In the genomic region with DNA sequence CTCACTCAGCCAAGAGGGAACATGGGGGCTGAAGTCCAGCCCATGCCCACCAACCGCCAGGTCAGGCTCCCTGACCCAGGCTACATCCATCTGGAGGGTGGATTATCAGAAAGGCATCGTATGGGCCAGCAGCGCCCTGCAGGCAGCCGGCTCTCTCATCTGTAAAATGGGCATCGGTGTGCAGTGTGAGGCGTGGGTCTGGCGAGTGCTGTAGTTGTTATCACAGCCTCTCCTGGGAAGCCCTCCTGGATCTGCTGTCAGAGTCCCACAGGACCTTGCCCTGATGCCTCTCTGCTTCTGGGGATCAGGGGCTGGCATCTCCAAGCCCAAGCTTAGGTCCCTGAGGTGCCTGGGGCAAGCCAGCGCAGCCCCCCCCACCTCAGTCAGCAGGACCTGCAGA, we compare ENCODE assay signal across 1 cellular context.
TF ChIP-seq lines count a peak whose summit lies in the region.

No MANE protein-coding gene starts in this region.

TF ChIP-seq in H1, 55 proteins besides CTCF, POLR2A, EP300 and RAD21 (continued from another document):
- no peak for TF ChIP-seq CEBPB (IDR thresholded peaks at IDR 0.05; ENCODE audit: low read depth, low read length)
- no peak for TF ChIP-seq JUN (IDR thresholded peaks at IDR 0.05; ENCODE audit: low read depth, low read length)
- no peak for TF ChIP-seq KDM4A (IDR thresholded peaks at IDR 0.05; ENCODE audit: low read depth, low read length, severe bottlenecking)
- TF ChIP-seq BRCA1 (IDR thresholded peaks at IDR 0.05; ENCODE audit: low read depth, low read length), result no peak
- TF ChIP-seq SP2 (IDR thresholded peaks at IDR 0.05; ENCODE audit: low read length), result no peak
- no peak for TF ChIP-seq FOSL1 (IDR thresholded peaks at IDR 0.05; ENCODE audit: insufficient read depth, low read depth, low read length)
- TF ChIP-seq TBP (IDR thresholded peaks at IDR 0.05; ENCODE audit: low read depth, low read length), result no peak
- TF ChIP-seq, protein P1, sequence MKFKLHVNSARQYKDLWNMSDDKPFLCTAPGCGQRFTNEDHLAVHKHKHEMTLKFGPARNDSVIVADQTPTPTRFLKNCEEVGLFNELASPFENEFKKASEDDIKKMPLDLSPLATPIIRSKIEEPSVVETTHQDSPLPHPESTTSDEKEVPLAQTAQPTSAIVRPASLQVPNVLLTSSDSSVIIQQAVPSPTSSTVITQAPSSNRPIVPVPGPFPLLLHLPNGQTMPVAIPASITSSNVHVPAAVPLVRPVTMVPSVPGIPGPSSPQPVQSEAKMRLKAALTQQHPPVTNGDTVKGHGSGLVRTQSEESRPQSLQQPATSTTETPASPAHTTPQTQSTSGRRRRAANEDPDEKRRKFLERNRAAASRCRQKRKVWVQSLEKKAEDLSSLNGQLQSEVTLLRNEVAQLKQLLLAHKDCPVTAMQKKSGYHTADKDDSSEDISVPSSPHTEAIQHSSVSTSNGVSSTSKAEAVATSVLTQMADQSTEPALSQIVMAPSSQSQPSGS (IDR thresholded peaks at IDR 0.05; ENCODE audit: low read length), result no peak
- no peak for TF ChIP-seq MAFK (IDR thresholded peaks at IDR 0.05; ENCODE audit: low read depth, low read length)
- TF ChIP-seq TEAD4 (IDR thresholded peaks at IDR 0.05; ENCODE audit: low read depth, low read length), result no peak
- no peak for TF ChIP-seq RFX5 (IDR thresholded peaks at IDR 0.05; ENCODE audit: borderline replicate concordance, low read depth, low read length)
